Comparison of ENCODE assay signal across 9 cellular contexts in the genomic region with DNA sequence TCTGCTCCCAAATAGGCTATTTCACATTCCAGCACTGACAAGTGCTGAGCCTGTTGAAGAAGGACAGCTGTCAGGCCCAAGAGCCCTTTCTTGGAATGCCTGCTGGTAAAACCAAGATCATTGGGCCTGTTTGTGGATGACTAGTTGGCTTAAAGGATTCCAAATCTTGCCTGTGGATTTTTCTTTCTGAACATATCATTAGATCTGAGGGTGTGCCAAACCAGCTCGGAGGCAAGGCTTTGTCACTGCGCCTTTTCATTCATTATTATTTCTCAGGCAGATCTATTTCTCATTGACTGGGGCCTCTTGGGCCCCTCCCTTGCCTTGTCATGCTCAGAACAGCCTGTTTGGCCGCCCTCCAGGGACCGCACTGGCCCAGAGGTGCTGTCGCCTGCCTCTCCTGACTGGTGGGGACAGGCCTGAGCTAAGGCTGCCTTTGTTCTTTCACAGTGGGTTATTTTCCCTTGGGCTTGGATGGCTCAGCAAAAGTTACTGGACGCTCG.
DNase-seq lines count a peak whose midpoint lies in the region; ATAC-seq lines count a peak whose summit lies in the region.
"Had no signal": no experiment of that assay in that cellular context is flagged by ENCODE, and none has a peak within 500 bp of the region (broad histone marks: within the 10 kb centered on the region; RNA-seq: fewer than 3 reads in every experiment).

No MANE protein-coding gene starts in this region.

- ATAC-seq in Right ventricle myocardium superior (ENCODE audit: poor library complexity) (peak; percentile 82), HG03565 (IDR thresholded peaks at IDR 0.05; ENCODE audit: unreplicated experiment) (no peak), HG03354 (IDR thresholded peaks at IDR 0.05; ENCODE audit: poor library complexity, severe bottlenecking, unreplicated experiment) (no peak), GM21825 (IDR thresholded peaks at IDR 0.05; ENCODE audit: unreplicated experiment) (no peak), HG03460 (IDR thresholded peaks at IDR 0.05; ENCODE audit: unreplicated experiment) (no peak)

- intact Hi-C loops in Right ventricle myocardium superior (cut with DNase I) = no loop called here

- DNase-seq in H4 (ENCODE audit: low spot score) = peak; percentile 84
- DNase-seq in amygdala (lab: John Stamatoyannopoulos, UW) = peak in 41 of 56 donors; percentile 9 to 85 (median 44)
- peak; percentile 70 for DNase-seq in Right ventricle myocardium superior
- peak; percentile 93 for DNase-seq in pons (ENCODE audit: low spot score)
- DNase-seq: MV-4-11 had no signal
